In the genomic region with DNA sequence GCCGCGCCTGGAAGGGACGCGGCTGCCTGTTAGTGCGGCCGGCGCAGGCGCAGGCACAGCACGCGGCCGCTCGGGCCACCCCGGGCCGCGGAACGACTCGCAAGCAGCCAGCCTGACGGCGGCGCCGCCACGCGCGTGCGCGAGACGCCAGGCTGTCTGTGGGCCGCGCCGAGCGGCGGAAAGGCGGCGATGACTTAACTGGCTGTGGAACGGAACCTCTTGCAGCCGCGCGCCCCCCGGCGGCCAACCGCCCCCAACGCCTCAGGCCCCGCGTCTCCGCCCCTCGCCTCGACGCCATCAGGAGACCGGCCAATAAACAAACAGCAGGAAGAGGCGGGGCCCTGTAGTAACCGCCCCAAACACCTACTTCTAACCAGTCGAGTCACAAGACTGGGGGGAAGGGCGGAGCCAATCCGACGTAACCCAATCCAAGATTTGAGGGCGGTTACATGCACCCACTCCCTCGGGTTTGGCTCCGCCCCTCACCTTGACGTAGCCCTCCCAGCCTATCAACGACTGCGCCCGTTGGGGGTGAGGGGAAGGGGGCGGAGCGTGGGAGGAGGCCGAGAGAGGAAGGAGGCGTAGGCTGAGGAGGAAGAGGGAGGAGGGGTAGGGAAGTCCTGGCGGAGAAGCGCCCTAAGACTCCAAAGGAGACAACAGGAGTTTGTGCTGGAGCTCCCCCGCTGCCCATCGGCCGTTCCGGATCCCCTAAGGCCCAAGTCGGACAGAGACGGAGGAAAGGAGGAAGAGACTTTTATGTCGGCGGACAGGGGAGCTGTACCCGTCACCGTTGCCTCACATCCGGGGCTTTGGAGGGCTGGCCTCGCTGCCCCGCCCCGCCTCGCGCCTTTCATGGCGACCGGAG, we compare ENCODE assay signal across 8 cellular contexts. TPM values are rescaled to one million over a fixed set of nuclear protein-coding genes. Genes with fewer than 3 reads are reported as not detected.
DNase-seq lines count a peak whose midpoint lies in the region; ATAC-seq and TF ChIP-seq lines count a peak whose summit lies in the region.

FBRS (plus strand) TSS at position 566 of the 865 bp plus-strand sequence. CDS start 1,088 bp downstream, outside the sequence.

- peaks cover 10% of the 10 kb centered on the region for H3K36me3 Mint-ChIP-seq in T-helper 17 cell (ENCODE audit: low read depth)

- H3K27ac Mint-ChIP-seq in T-helper 17 cell, result peak within 1 kb of the TSS; percentile 99

- TF ChIP-seq CTCF in GM13976 (IDR thresholded peaks at IDR 0.05; ENCODE audit: borderline replicate concordance, control extremely low read depth, extremely low read depth, insufficient read depth, missing control alignments) (peak; percentile 98), psoas muscle (IDR thresholded peaks at IDR 0.05) (peak; percentile 75), uterus (IDR thresholded peaks at IDR 0.05) (peak; percentile 71 to 94 (median 84))

- peaks cover 3 to 69% of the 10 kb centered on the region in 2 donors for H3K36me3 ChIP-seq in psoas muscle (ENCODE audit: insufficient read depth in 1 of 2, low read depth in 1 of 2)
- no peaks in the 10 kb centered on the region for H3K36me3 ChIP-seq in uterus

- no peaks in the 10 kb centered on the region for H3K9me3 ChIP-seq in T-helper 17 cell (ENCODE audit: control insufficient read depth, low read length, poor library complexity, severe bottlenecking)
- H3K9me3 ChIP-seq in psoas muscle, result no peaks in the 10 kb centered on the region
- no peaks in the 10 kb centered on the region for H3K9me3 ChIP-seq in uterus

- peak within 1 kb of the TSS; percentile 93 for H3K4me3 ChIP-seq in psoas muscle
- H3K4me3 ChIP-seq in uterus, result peak within 1 kb of the TSS; percentile 60 to 94

- DNase-seq in GM13976 (ENCODE audit: low spot score), result peak; percentile 96
- peak; percentile 99 for DNase-seq in NCI-H1694 (lab: John Stamatoyannopoulos, UW)
- DNase-seq in T-helper 17 cell, result peak; percentile 99 to 100 (median 99)
- DNase-seq in left ventricle myocardium superior, result peak; percentile 100
- peak; percentile 100 for DNase-seq in psoas muscle
- peak; percentile 100 for DNase-seq in uterus

- peak; percentile 67 to 88 for TF ChIP-seq POLR2A in uterus (IDR thresholded peaks at IDR 0.05)

- WGBS in psoas muscle, 3 donors, result 0 to 1% (median 0%) methylated on average over 79 to 86 of the region's 86 CpGs

- H3K4me3 Mint-ChIP-seq in T-helper 17 cell, result peak within 1 kb of the TSS; percentile 93

- H3K4me1 ChIP-seq in psoas muscle, result peaks cover 37% of the 10 kb centered on the region
- peaks cover 0 to 18% of the 10 kb centered on the region in 2 donors for H3K4me1 ChIP-seq in uterus

- H3K27me3 ChIP-seq in psoas muscle (ENCODE audit: insufficient read depth in 3 of 3, low read length in 2 of 3) (no peaks in the 10 kb centered on the region), uterus (no peaks in the 10 kb centered on the region)

- in situ Hi-C loops in GM13976 (cut with MboI; ENCODE audit: low sequenced_read_pairs, unreplicated experiment), result no loop called here

- peak; percentile 70 for ATAC-seq in HG02884 (IDR thresholded peaks at IDR 0.05; ENCODE audit: unreplicated experiment)
- peak; percentile 76 for ATAC-seq in T-helper 17 cell
- ATAC-seq in left ventricle myocardium superior, result peak; percentile 88
- peak; percentile 86 to 88 (median 87) for ATAC-seq in psoas muscle

- intact Hi-C loops in left ventricle myocardium superior (cut with micrococcal nuclease) (no loop called here), psoas muscle (cut with DNase I) (loop anchor here in 1 of 2 donors (5.0 kb wide), 1 partner anchor 131 kb away; the partner anchor contains the start of gene ZNF768), uterus (cut with DNase I; ENCODE audit: low total_unique reads) (no loop called here)

- H3K4me1 Mint-ChIP-seq in T-helper 17 cell, result peaks cover 41% of the 10 kb centered on the region

- H3K27ac ChIP-seq in angular gyrus (ENCODE audit: low read depth, low read length) (peak within 1 kb of the TSS; percentile 100), psoas muscle (peak within 1 kb of the TSS; percentile 100), uterus (peak within 1 kb of the TSS; percentile 99)

- no peaks in the 10 kb centered on the region for H3K27me3 Mint-ChIP-seq in T-helper 17 cell

RNA-seq across cellular contexts. Expression of gene FBRS, which starts in this region (rescaled TPM):
- 100 to 1,000 TPM; 217 to 246 TPM for total RNA-seq in T-helper 17 cell
- 30.4 TPM for total RNA-seq in left ventricle myocardium superior
- total RNA-seq in psoas muscle, result 10 to 100 TPM; 31.2 to 58.5 (median 38.6) TPM
- 10 to 100 TPM; 24.8 to 35.5 (median 29.3) TPM for polyA plus RNA-seq in psoas muscle
- total RNA-seq in uterus, result 10 to 100 TPM in 2 of 4 donors, 1 to 10 TPM in 2; 8.5 to 78.4 (median 16.5) TPM

Comparison
In these comparisons a context has a peak if more than half of its experiments do, and no peak if none do; other contexts are left out.
1. Peak in every context shown above with its lines: DNase-seq, ATAC-seq, H3K4me3 ChIP-seq and H3K27ac ChIP-seq.